9 cellular contexts compared by ENCODE assay signal in genomic region chr1:64172458-64172983, GRCh38. TPM values are rescaled to one million over a fixed set of nuclear protein-coding genes. Genes with fewer than 3 reads are reported as not detected.
A peak's percentile ranks its signal among the peaks of the same experiment; 100 is the strongest.
DNase-seq lines count a peak whose midpoint lies in the region; ATAC-seq, FAIRE-seq and TF ChIP-seq lines count a peak whose summit lies in the region.
"Had no signal": no experiment of that assay in that cellular context is flagged by ENCODE, and none has a peak within 500 bp of the region (broad histone marks: within the 10 kb centered on the region; RNA-seq: fewer than 3 reads in every experiment).

No MANE protein-coding gene starts in this region.

- H3K9ac ChIP-seq in GM12878 (ENCODE audit: control insufficient read depth, insufficient read depth, low read length): no peak overlapping the region; the same call in 1 of the 2 replicates

- H3K27me3 Mint-ChIP-seq in activated naive CD4-positive, alpha-beta T cell treated with anti-CD3 and anti-CD28 coated beads, Interleukin-2, amount 10 ng/mL, durations not matched to agents 7 days and 5 days: peaks cover 17% of the 10 kb centered on the region

- H3K9me3 ChIP-seq in GM12878 (replicated peaks; ENCODE audit: control insufficient read depth, insufficient read depth, low read length) (no peaks in the 10 kb centered on the region; the same call in 2 of the 3 replicates), heart left ventricle (no peaks in the 10 kb centered on the region)

- H3K4me3 ChIP-seq in AG10803 (ENCODE audit: low read length): no peak overlapping the region
- H3K4me3 ChIP-seq in GM12878: no peak overlapping the region
- H3K4me3 ChIP-seq in heart left ventricle: no peak overlapping the region

- DNase-seq in AG10803 (ENCODE audit: low read depth): peak; percentile 28
- peak; percentile 78 for DNase-seq in NCI-H1417 treated with DMSO at 0.1 percent for 48 hours (lab: John Stamatoyannopoulos, UW)
- no peak for DNase-seq in GM12878 (ENCODE audit: low read depth, low spot score)
- DNase-seq in dermis blood vessel endothelial cell: no peak
- DNase-seq in retina: no peak
- DNase-seq in heart left ventricle: no peak
- DNase-seq in activated naive CD4-positive, alpha-beta T cell treated with anti-CD3 and anti-CD28 coated beads, Interleukin-2, amount 10 ng/mL, durations not matched to agents 7 days and 5 days: no peak

- H2AFZ ChIP-seq in GM12878 (ENCODE audit: control insufficient read depth, low read depth, low read length): peak overlapping the region; percentile 60

- POLR2A ChIA-PET in GM12878 (lab: Charles Lee): interaction anchor here (1.9 kb wide), 1 partner anchor 22 kb away, joined by 6 read pairs; no protein-coding TSS in a partner anchor

- no peak for TF ChIP-seq POLR2A in GM12878 (IDR thresholded peaks at IDR 0.05; ENCODE audit: low read depth, low read length)
- TF ChIP-seq POLR2A in heart left ventricle (IDR thresholded peaks at IDR 0.05): no peak

- WGBS in GM12878 (ENCODE audit: insufficient coverage, insufficient replicate concordance, low lambda C conversion rate, missing lambda C conversion rate): 3% methylated on average over 3 of the region's 3 CpGs
- 41 to 48% (median 44%) methylated on average over 3 of the region's 3 CpGs for WGBS in heart left ventricle, 4 donors

- no TSS peak for BruUV-seq in GM12878 (replicated peaks; lab: Mats Ljungman, UMichigan)

- H3K27ac ChIP-seq in GM12878 (ENCODE audit: control insufficient read depth, insufficient read depth) (peak overlapping the region; percentile 54; the same call in 1 of the 2 replicates), heart left ventricle (peak overlapping the region in 1 of 12 donors; percentile 34)

- intact Hi-C loops in GM12878 (cut with micrococcal nuclease; ENCODE audit: unreplicated experiment) (loop anchor here (2.0 to 5.0 kb wide), 2 partner anchors 50 to 70 kb away; no protein-coding TSS in a partner anchor), heart left ventricle (cut with DNase I) (no loop called here)

- H3K36me3 Mint-ChIP-seq in activated naive CD4-positive, alpha-beta T cell treated with anti-CD3 and anti-CD28 coated beads, Interleukin-2, amount 10 ng/mL, durations not matched to agents 7 days and 5 days: no peaks in the 10 kb centered on the region

- ATAC-seq in GM21576 (IDR thresholded peaks at IDR 0.05; ENCODE audit: unreplicated experiment) (peak; percentile 35), GM12878 (peak; percentile 86), heart left ventricle (no peak)

- H3K27ac Mint-ChIP-seq in activated naive CD4-positive, alpha-beta T cell treated with anti-CD3 and anti-CD28 coated beads, Interleukin-2, amount 10 ng/mL, durations not matched to agents 7 days and 5 days: no peak overlapping the region

- peak overlapping the region; percentile 31 for H3K4me2 ChIP-seq in GM12878 (ENCODE audit: control insufficient read depth, insufficient read depth)

- FAIRE-seq in GM12878 (lab: Jason Lieb, UNC): no peak
- FAIRE-seq: H1 had no signal

- peaks cover 6% of the 10 kb centered on the region for H3K4me1 Mint-ChIP-seq in activated naive CD4-positive, alpha-beta T cell treated with anti-CD3 and anti-CD28 coated beads, Interleukin-2, amount 10 ng/mL, durations not matched to agents 7 days and 5 days

- RAD21 ChIA-PET in GM12878 (lab: Charles Lee; ENCODE audit: unreplicated experiment): interaction anchor here (0.7 to 1.2 kb wide), 3 partner anchors 10 to 22 kb away, joined by 3 to 4 read pairs (median 3); no protein-coding TSS in a partner anchor

- in situ Hi-C loops in GM12878 (cut with MboI): no loop called here

- H3K4me1 ChIP-seq in GM12878 (ENCODE audit: control insufficient read depth, insufficient read depth, low read length) (peaks cover 14% of the 10 kb centered on the region), heart left ventricle (peaks cover 0 to 26% (median 7%) of the 10 kb centered on the region in 12 donors)

- no peaks in the 10 kb centered on the region for H4K20me1 ChIP-seq in GM12878 (ENCODE audit: control insufficient read depth, insufficient read depth)

- H3K79me2 ChIP-seq in GM12878 (ENCODE audit: control insufficient read depth, insufficient read depth, low read length): no peaks in the 10 kb centered on the region

- H3K4me3 Mint-ChIP-seq in activated naive CD4-positive, alpha-beta T cell treated with anti-CD3 and anti-CD28 coated beads, Interleukin-2, amount 10 ng/mL, durations not matched to agents 7 days and 5 days: no peak overlapping the region

- CTCF ChIA-PET in GM12878 (lab: Yijun Ruan, JAX): interaction anchor here (0.9 to 1.4 kb wide), 2 partner anchors 9 to 22 kb away, joined by 4 to 5 read pairs; no protein-coding TSS in a partner anchor
- CTCF ChIA-PET in activated naive CD4-positive, alpha-beta T cell treated with anti-CD3 and anti-CD28 coated beads, Interleukin-2, amount 10 ng/mL, durations not matched to agents 7 days and 5 days (lab: Charles Lee): no interaction called here

- TF ChIP-seq CTCF in AG10803 (conservative IDR thresholded peaks at IDR 0.05; ENCODE audit: low read length) (no peak), GM12878 (IDR thresholded peaks at IDR 0.05 in 2 of 3, conservative IDR thresholded peaks at IDR 0.05 in 1 of 3; ENCODE audit: control insufficient read depth in 2 of 3, extremely low read depth in 1 of 3, insufficient read depth in 1 of 3, low read depth in 3 of 3, low read length in 3 of 3) (no peak), heart left ventricle (IDR thresholded peaks at IDR 0.05) (no peak)

- H3K36me3 ChIP-seq in GM12878 (ENCODE audit: control insufficient read depth in 2 of 2, insufficient read depth in 2 of 2, low read length in 1 of 2) (no peaks in the 10 kb centered on the region), heart left ventricle (peaks cover 0 to 9% (median 0%) of the 10 kb centered on the region in 9 donors)

- H3K9me3 Mint-ChIP-seq in activated naive CD4-positive, alpha-beta T cell treated with anti-CD3 and anti-CD28 coated beads, Interleukin-2, amount 10 ng/mL, durations not matched to agents 7 days and 5 days: peaks cover 2% of the 10 kb centered on the region

- no peak for TF ChIP-seq EP300 in GM12878 (IDR thresholded peaks at IDR 0.05; ENCODE audit: borderline replicate concordance in 1 of 2, control insufficient read depth in 1 of 2, low read depth in 2 of 2, low read length in 2 of 2)

- SMC1A ChIA-PET in GM12878 (lab: Charles Lee; ENCODE audit: uncharacterized antibody, unreplicated experiment): interaction anchor here (0.6 to 2.2 kb wide), 6 partner anchors 11 to 841 kb away, joined by 3 to 7 read pairs (median 3); no protein-coding TSS in a partner anchor

- no peaks in the 10 kb centered on the region for H3K27me3 ChIP-seq in GM12878 (replicated peaks in 1 of 2; ENCODE audit: control insufficient read depth in 2 of 2, insufficient read depth in 2 of 2, low read length in 1 of 2)
- no peaks in the 10 kb centered on the region for H3K27me3 ChIP-seq in heart left ventricle

- no peak for TF ChIP-seq RAD21 in GM12878 (IDR thresholded peaks at IDR 0.05; ENCODE audit: insufficient read depth, low read depth, low read length)

TF ChIP-seq in GM12878, 131 proteins besides CTCF, POLR2A, EP300 and RAD21 (continues in another document):
- no peak for TF ChIP-seq NRF1 (conservative IDR thresholded peaks at IDR 0.05; ENCODE audit: low read depth, low read length)
- TF ChIP-seq BCL11A (IDR thresholded peaks at IDR 0.05; ENCODE audit: low read depth, low read length): no peak
- TF ChIP-seq BRCA1 (IDR thresholded peaks at IDR 0.05; ENCODE audit: low read depth, low read length): no peak
- no peak; the same call in 1 of the 2 replicates for TF ChIP-seq MTA2 (IDR thresholded peaks at IDR 0.05; ENCODE audit: low read depth)
- peak; percentile 19; the same call in 1 of the 2 replicates for TF ChIP-seq TCF7 (IDR thresholded peaks at IDR 0.05; ENCODE audit: borderline replicate concordance)
- peak; percentile 58 for TF ChIP-seq NFIC (IDR thresholded peaks at IDR 0.05; ENCODE audit: low read depth, low read length)
- no peak for TF ChIP-seq ZNF24 (IDR thresholded peaks at IDR 0.05)
- TF ChIP-seq SREBF1 (IDR thresholded peaks at IDR 0.05; ENCODE audit: low read length): no peak
- no peak for TF ChIP-seq STAT1 (conservative IDR thresholded peaks at IDR 0.05)
- no peak for TF ChIP-seq MTA3 (IDR thresholded peaks at IDR 0.05; ENCODE audit: borderline replicate concordance, low read length)
- no peak for TF ChIP-seq POU2F2 (IDR thresholded peaks at IDR 0.05; ENCODE audit: borderline replicate concordance, low read depth, low read length)
- TF ChIP-seq ESRRA (IDR thresholded peaks at IDR 0.05; ENCODE audit: low read length): no peak; the same call in 1 of the 2 replicates
- TF ChIP-seq ZNF274 (IDR thresholded peaks at IDR 0.05; ENCODE audit: insufficient read depth, insufficient read length): no peak
- TF ChIP-seq SIX5 (IDR thresholded peaks at IDR 0.05; ENCODE audit: low read depth, low read length, severe bottlenecking): no peak
- no peak for TF ChIP-seq SRF (IDR thresholded peaks at IDR 0.05; ENCODE audit: low read depth in 2 of 2, low read length in 2 of 2)

RNA-seq across cellular contexts. Expression of gene UBE2U, which starts 30.9 kb away (rescaled TPM):
- total RNA-seq in GM12878 (2013; cell fraction: nucleolus; rRNA removed): not detected in 2 replicates
- total RNA-seq in GM12878 (2014; rRNA removed) (not detected in 2 replicates), GM12878 (2014; rRNA removed; fragmentation: Illumina TruSeq; extraction: Trizol) (not detected in 2 replicates), GM12878 (2021) (not detected in 2 replicates), dermis blood vessel endothelial cell (not detected in 2 replicates), heart left ventricle (1 to 10 TPM in 2 of 9 donors, under 1 TPM in 1, not detected in 6; 0.19 to 2.7 (median 2.5) TPM)
- polyA plus RNA-seq in GM12878 (2011; ENCODE audit: low read depth): not detected
- polyA plus RNA-seq in GM12878 (2011; rRNA removed) (not detected in 2 replicates), GM12878 (2014; fragmentation: Illumina TruSeq; extraction: Trizol) (not detected in 2 replicates), GM12878 (2014; fragmentation: Nextera tagmentation; extraction: Ambion mirVana) (not detected), GM12878 (2014; rRNA removed) (not detected in 2 replicates), GM12878 (2016; fragmentation: Nextera tagmentation; extraction: Ambion mirVana) (not detected), heart left ventricle (not detected)
- polyA plus RNA-seq in GM12878 (2011; cell fraction: cytosol; rRNA removed): not detected in 2 replicates
- not detected in 2 replicates for polyA plus RNA-seq in GM12878 (2011; cell fraction: nucleus; rRNA removed)
- not detected in 2 replicates for polyA plus RNA-seq in GM12878 (2012)
- not detected in 2 replicates for polyA minus RNA-seq in GM12878 (2011; rRNA and poly(A)+ RNA removed)
- not detected in 2 replicates for polyA minus RNA-seq in GM12878 (2011; cell fraction: cytosol; rRNA and poly(A)+ RNA removed)
- polyA minus RNA-seq in GM12878 (2011; cell fraction: nucleus; rRNA and poly(A)+ RNA removed): not detected in 2 replicates
- total RNA-seq: H1 had no signal
- polyA plus RNA-seq: H1 had no signal

Comparison
In these comparisons a context has a peak if more than half of its experiments do, and no peak if none do; other contexts are left out.
1. DNase-seq: peak in AG10803 (single experiment) and NCI-H1417 treated with DMSO at 0.1 percent for 48 hours (single experiment); none in GM12878 (single experiment), dermis blood vessel endothelial cell (single experiment), retina (single experiment), heart left ventricle (0 of 5) and activated naive CD4-positive, alpha-beta T cell treated with anti-CD3 and anti-CD28 coated beads, Interleukin-2, amount 10 ng/mL, durations not matched to agents 7 days and 5 days (single experiment).
2. ATAC-seq: peak in GM21576 (single experiment) and GM12878 (single experiment); none in heart left ventricle (0 of 4).